ENCODE assay signal across 30 cellular contexts in genomic region chr11:31323145-31323544, GRCh38. TPM values are rescaled to one million over a fixed set of nuclear protein-coding genes. Genes with fewer than 3 reads are reported as not detected.
"Had no signal": no experiment of that assay in that cellular context is flagged by ENCODE, and none has a peak within 500 bp of the region (broad histone marks: within the 10 kb centered on the region; RNA-seq: fewer than 3 reads in every experiment).

No MANE protein-coding gene starts in this region.

- ATAC-seq: activated naive CD4-positive, alpha-beta T cell treated with anti-CD3 and anti-CD28 coated beads, Interleukin-2, amount 50 U/mL, for 72 hours; activated naive CD8-positive, alpha-beta T cell treated with anti-CD3 and anti-CD28 coated beads, Interleukin-2, amount 50 U/mL, for 24 hours; activated T-cell treated with anti-CD3 and anti-CD28 coated beads, Interleukin-2, amount 50 U/mL, for 4 hours; activated T-cell treated with anti-CD3 and anti-CD28 coated beads, Interleukin-2, amount 50 U/mL, for 72 hours; activated T-helper 17 cell treated with anti-CD3 and anti-CD28 coated beads, Interleukin-2, amount 50 U/mL, for 72 hours; body of pancreas had no signal

- H3K36me3 ChIP-seq: adrenal gland, ascending aorta, brain microvascular endothelial cell, breast epithelium, cardiac muscle cell had no signal

- H3K9me3 ChIP-seq: adrenal gland, ascending aorta, body of pancreas, breast epithelium had no signal

- H3K4me3 ChIP-seq: adrenal gland, ascending aorta, body of pancreas, breast epithelium, cardiac muscle cell had no signal

- H3K27ac ChIP-seq: adrenal gland, ascending aorta, body of pancreas, brain microvascular endothelial cell, breast epithelium, cardiac muscle cell had no signal

- DNase-seq: activated effector memory CD4-positive, alpha-beta T cell treated with anti-CD3 and anti-CD28 coated beads, Interleukin-2, amount 50 U/mL, for 16 hours; activated effector memory CD4-positive, alpha-beta T cell treated with Interleukin-2 at 50 U/mL for 16 hours; activated gamma-delta T cell; activated gamma-delta T cell treated with Interleukin-2 at 50 U/mL for 16 hours; activated naive CD4-positive, alpha-beta T cell; activated naive CD4-positive, alpha-beta T cell treated with anti-CD3 and anti-CD28 coated beads for 36 hours; activated naive CD4-positive, alpha-beta T cell treated with anti-CD3 and anti-CD28 coated beads, Interleukin-2, amount 10 ng/mL, durations not matched to agents 7 days and 5 days; activated naive CD4-positive, alpha-beta T cell treated with anti-CD3 and anti-CD28 coated beads, Interleukin-2, amount 50 U/mL, for 16 hours; activated naive CD4-positive, alpha-beta T cell treated with Interleukin-2 at 50 U/mL for 16 hours; activated naive CD8-positive, alpha-beta T cell treated with anti-CD3 and anti-CD28 coated beads for 36 hours; activated naive CD8-positive, alpha-beta T cell treated with anti-CD3 and anti-CD28 coated beads, Interleukin-2, amount 10 ng/mL, durations not matched to agents 7 days and 5 days; activated naive CD8-positive, alpha-beta T cell treated with anti-CD3 and anti-CD28 coated beads, Interleukin-2, amount 50 U/mL, for 24 hours; activated T-cell treated with anti-CD3 and anti-CD28 coated beads, Interleukin-2, amount 50 U/mL, for 4 hours; activated T-cell treated with anti-CD3 and anti-CD28 coated beads, Interleukin-2, amount 50 U/mL, for 48 hours; activated T-cell treated with anti-CD3 and anti-CD28 coated beads, Interleukin-2, amount 50 U/mL, for 72 hours; adrenal gland; amniotic stem cell; amygdala; anterior cingulate cortex; aorta; body of pancreas; brain microvascular endothelial cell; caudate nucleus; central memory CD4-positive, alpha-beta T cell; cerebellar nuclear complex had no signal

- H3K27me3 ChIP-seq: adrenal gland, ascending aorta, body of pancreas, brain microvascular endothelial cell, breast epithelium, cardiac muscle cell had no signal

RNA-seq across cellular contexts. Expression of gene DCDC1, which starts 46.4 kb away (rescaled TPM):
- polyA plus RNA-seq: aorta, cardiac muscle cell had no signal
